In genomic region chr6:168049277-168049676, GRCh38 we compare ENCODE assay signal across 1 cellular context.
TF ChIP-seq lines count a peak whose summit lies in the region.

No MANE protein-coding gene starts in this region.

TF ChIP-seq in IMR-90, 13 proteins besides CTCF, POLR2A, EP300 and RAD21 (continued from another document):
- no peak for TF ChIP-seq ELK1 (IDR thresholded peaks at IDR 0.05; ENCODE audit: borderline replicate concordance, low read depth, low read length)
- no peak for TF ChIP-seq BHLHE40 (IDR thresholded peaks at IDR 0.05; ENCODE audit: low read depth, low read length)
- TF ChIP-seq CEBPB (IDR thresholded peaks at IDR 0.05; ENCODE audit: low read depth, low read length), result no peak
- TF ChIP-seq MAFK (IDR thresholded peaks at IDR 0.05; ENCODE audit: low read depth, low read length), result no peak
- TF ChIP-seq MXI1 (IDR thresholded peaks at IDR 0.05; ENCODE audit: borderline replicate concordance, low read depth, low read length), result no peak
- no peak for TF ChIP-seq MAZ (IDR thresholded peaks at IDR 0.05; ENCODE audit: borderline replicate concordance, low read depth, low read length)
